In the genomic region with DNA sequence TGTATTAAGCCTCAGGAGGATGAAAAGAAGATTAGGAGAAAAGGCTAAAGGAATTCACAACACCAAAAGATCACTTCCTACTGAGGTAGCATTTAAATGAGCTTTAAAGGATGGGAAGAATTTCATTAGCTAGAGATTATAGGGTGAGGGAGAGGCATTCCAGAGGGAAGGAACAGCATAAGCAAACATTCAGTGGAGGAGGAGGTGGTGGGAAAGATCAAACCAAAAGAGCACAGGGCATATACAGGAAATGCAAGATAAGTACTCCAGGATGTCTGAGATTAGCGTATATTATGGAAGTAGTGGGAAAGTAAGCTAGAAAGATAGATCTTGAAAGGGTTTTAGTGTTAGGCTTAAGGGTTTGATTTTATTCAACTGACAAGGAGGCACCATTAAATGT, we compare ENCODE assay signal across 2 cellular contexts.
A peak's percentile ranks its signal among the peaks of the same experiment; 100 is the strongest.
TF ChIP-seq lines count a peak whose summit lies in the region.

No MANE protein-coding gene starts in this region.

TF ChIP-seq in GM23338, 12 proteins besides CTCF, POLR2A, EP300 and RAD21 (continues in another document):
- TF ChIP-seq JUNB (IDR thresholded peaks at IDR 0.05; ENCODE audit: unreplicated experiment): no peak
- no peak for TF ChIP-seq ZNF331 (CRISPR knock-in tag; IDR thresholded peaks at IDR 0.05; ENCODE audit: low read depth)
- no peak for TF ChIP-seq ZNF114 (CRISPR knock-in tag; IDR thresholded peaks at IDR 0.05)
- TF ChIP-seq, protein P1, sequence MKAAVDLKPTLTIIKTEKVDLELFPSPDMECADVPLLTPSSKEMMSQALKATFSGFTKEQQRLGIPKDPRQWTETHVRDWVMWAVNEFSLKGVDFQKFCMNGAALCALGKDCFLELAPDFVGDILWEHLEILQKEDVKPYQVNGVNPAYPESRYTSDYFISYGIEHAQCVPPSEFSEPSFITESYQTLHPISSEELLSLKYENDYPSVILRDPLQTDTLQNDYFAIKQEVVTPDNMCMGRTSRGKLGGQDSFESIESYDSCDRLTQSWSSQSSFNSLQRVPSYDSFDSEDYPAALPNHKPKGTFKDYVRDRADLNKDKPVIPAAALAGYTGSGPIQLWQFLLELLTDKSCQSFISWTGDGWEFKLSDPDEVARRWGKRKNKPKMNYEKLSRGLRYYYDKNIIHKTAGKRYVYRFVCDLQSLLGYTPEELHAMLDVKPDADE (IDR thresholded peaks at IDR 0.05): no peak
- TF ChIP-seq NANOG (IDR thresholded peaks at IDR 0.05; ENCODE audit: borderline replicate concordance): no peak
- TF ChIP-seq, protein P2, sequence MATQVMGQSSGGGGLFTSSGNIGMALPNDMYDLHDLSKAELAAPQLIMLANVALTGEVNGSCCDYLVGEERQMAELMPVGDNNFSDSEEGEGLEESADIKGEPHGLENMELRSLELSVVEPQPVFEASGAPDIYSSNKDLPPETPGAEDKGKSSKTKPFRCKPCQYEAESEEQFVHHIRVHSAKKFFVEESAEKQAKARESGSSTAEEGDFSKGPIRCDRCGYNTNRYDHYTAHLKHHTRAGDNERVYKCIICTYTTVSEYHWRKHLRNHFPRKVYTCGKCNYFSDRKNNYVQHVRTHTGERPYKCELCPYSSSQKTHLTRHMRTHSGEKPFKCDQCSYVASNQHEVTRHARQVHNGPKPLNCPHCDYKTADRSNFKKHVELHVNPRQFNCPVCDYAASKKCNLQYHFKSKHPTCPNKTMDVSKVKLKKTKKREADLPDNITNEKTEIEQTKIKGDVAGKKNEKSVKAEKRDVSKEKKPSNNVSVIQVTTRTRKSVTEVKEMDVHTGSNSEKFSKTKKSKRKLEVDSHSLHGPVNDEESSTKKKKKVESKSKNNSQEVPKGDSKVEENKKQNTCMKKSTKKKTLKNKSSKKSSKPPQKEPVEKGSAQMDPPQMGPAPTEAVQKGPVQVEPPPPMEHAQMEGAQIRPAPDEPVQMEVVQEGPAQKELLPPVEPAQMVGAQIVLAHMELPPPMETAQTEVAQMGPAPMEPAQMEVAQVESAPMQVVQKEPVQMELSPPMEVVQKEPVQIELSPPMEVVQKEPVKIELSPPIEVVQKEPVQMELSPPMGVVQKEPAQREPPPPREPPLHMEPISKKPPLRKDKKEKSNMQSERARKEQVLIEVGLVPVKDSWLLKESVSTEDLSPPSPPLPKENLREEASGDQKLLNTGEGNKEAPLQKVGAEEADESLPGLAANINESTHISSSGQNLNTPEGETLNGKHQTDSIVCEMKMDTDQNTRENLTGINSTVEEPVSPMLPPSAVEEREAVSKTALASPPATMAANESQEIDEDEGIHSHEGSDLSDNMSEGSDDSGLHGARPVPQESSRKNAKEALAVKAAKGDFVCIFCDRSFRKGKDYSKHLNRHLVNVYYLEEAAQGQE (IDR thresholded peaks at IDR 0.05; ENCODE audit: unreplicated experiment): no peak
- TF ChIP-seq, protein P3, sequence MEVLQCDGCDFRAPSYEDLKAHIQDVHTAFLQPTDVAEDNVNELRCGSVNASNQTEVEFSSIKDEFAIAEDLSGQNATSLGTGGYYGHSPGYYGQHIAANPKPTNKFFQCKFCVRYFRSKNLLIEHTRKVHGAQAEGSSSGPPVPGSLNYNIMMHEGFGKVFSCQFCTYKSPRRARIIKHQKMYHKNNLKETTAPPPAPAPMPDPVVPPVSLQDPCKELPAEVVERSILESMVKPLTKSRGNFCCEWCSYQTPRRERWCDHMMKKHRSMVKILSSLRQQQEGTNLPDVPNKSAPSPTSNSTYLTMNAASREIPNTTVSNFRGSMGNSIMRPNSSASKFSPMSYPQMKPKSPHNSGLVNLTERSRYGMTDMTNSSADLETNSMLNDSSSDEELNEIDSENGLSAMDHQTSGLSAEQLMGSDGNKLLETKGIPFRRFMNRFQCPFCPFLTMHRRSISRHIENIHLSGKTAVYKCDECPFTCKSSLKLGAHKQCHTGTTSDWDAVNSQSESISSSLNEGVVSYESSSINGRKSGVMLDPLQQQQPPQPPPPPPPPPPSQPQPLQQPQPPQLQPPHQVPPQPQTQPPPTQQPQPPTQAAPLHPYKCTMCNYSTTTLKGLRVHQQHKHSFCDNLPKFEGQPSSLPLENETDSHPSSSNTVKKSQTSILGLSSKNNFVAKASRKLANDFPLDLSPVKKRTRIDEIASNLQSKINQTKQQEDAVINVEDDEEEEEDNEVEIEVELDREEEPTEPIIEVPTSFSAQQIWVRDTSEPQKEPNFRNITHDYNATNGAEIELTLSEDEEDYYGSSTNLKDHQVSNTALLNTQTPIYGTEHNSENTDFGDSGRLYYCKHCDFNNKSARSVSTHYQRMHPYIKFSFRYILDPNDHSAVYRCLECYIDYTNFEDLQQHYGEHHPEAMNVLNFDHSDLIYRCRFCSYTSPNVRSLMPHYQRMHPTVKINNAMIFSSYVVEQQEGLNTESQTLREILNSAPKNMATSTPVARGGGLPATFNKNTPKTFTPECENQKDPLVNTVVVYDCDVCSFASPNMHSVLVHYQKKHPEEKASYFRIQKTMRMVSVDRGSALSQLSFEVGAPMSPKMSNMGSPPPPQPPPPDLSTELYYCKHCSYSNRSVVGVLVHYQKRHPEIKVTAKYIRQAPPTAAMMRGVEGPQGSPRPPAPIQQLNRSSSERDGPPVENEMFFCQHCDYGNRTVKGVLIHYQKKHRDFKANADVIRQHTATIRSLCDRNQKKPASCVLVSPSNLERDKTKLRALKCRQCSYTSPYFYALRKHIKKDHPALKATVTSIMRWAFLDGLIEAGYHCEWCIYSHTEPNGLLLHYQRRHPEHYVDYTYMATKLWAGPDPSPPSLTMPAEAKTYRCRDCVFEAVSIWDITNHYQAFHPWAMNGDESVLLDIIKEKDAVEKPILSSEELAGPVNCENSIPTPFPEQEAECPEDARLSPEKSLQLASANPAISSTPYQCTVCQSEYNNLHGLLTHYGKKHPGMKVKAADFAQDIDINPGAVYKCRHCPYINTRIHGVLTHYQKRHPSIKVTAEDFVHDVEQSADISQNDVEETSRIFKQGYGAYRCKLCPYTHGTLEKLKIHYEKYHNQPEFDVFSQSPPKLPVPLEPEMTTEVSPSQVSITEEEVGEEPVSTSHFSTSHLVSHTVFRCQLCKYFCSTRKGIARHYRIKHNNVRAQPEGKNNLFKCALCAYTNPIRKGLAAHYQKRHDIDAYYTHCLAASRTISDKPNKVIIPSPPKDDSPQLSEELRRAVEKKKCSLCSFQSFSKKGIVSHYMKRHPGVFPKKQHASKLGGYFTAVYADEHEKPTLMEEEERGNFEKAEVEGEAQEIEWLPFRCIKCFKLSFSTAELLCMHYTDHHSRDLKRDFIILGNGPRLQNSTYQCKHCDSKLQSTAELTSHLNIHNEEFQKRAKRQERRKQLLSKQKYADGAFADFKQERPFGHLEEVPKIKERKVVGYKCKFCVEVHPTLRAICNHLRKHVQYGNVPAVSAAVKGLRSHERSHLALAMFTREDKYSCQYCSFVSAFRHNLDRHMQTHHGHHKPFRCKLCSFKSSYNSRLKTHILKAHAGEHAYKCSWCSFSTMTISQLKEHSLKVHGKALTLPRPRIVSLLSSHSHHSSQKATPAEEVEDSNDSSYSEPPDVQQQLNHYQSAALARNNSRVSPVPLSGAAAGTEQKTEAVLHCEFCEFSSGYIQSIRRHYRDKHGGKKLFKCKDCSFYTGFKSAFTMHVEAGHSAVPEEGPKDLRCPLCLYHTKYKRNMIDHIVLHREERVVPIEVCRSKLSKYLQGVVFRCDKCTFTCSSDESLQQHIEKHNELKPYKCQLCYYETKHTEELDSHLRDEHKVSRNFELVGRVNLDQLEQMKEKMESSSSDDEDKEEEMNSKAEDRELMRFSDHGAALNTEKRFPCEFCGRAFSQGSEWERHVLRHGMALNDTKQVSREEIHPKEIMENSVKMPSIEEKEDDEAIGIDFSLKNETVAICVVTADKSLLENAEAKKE (CRISPR knock-in tag; IDR thresholded peaks at IDR 0.05): no peak
- TF ChIP-seq EZH2 (IDR thresholded peaks at IDR 0.05; ENCODE audit: low read depth, unreplicated experiment): no peak
- TF ChIP-seq POLR2AphosphoS5 (IDR thresholded peaks at IDR 0.05; ENCODE audit: low read depth): no peak
- no peak for TF ChIP-seq EZH2phosphoT487 (IDR thresholded peaks at IDR 0.05; ENCODE audit: unreplicated experiment)

TF ChIP-seq in H1, 55 proteins besides CTCF, POLR2A, EP300 and RAD21:
- TF ChIP-seq NRF1 (IDR thresholded peaks at IDR 0.05; ENCODE audit: low read depth, low read length): no peak
- 0 out of 2 replicates have a peak, but pooled peaks have one; percentile 20 for TF ChIP-seq TEAD4 (IDR thresholded peaks at IDR 0.05; ENCODE audit: low read depth, low read length)
